8 cellular contexts compared by ENCODE assay signal in the genomic region with DNA sequence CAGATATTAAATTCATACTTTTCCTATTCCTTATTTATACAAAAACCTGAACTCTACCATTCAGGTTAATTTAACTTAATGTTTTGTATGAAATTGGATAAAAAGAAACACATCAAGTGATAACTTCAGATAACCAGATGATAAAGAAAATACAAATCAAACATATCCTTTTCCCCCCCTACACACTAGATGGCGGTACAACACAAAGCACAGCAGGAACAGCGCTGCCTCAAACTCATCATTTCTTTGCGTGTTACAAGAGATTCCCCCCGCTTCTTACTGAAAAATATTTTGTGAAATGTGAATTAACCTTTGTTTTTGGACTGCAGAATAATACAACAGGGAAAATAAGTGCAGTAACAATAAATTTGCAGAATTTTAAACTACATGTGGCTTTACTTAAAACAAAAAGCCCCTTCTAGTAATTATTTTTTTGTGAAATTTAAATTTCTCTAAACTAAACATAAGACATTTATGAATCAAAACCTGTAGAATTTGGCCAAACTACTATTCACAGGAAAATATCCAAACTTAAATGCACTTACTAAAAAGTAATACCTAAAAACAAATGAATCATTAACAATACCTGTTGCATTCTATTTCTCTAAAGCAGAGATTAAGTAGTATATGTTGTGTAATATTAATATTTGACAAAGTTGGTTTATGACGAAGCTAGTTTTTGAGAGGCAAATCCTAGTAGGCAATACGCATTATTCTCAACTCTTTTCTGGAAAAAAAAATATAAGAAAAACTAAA.
DNase-seq lines count a peak whose midpoint lies in the region; ATAC-seq and TF ChIP-seq lines count a peak whose summit lies in the region.

No MANE protein-coding gene starts in this region.

- intact Hi-C loops in activated CD4-positive, alpha-beta memory T cell treated with anti-CD3 and anti-CD28 coated beads for 36 hours (cut with micrococcal nuclease): loop anchor here (1.0 to 2.0 kb wide), 5 partner anchors 163 to 634 kb away; no protein-coding TSS in a partner anchor

- TF ChIP-seq CTCF in GM12874 (IDR thresholded peaks at IDR 0.05; ENCODE audit: insufficient read depth, low read depth, low read length): peak; percentile 56; the same call in 1 of the 2 replicates
- TF ChIP-seq CTCF in fibroblast of mammary gland (conservative IDR thresholded peaks at IDR 0.05; ENCODE audit: control insufficient read depth, insufficient read depth, low read depth, low read length): peak; percentile 99

- no peaks in the 10 kb centered on the region for H3K36me3 Mint-ChIP-seq in activated CD4-positive, alpha-beta memory T cell treated with anti-CD3 and anti-CD28 coated beads for 36 hours

- no peak overlapping the region for H3K4me3 ChIP-seq in fibroblast of mammary gland (ENCODE audit: control insufficient read depth, low read depth, low read length)

- CTCF ChIA-PET in activated CD4-positive, alpha-beta memory T cell treated with anti-CD3 and anti-CD28 coated beads for 36 hours (lab: Charles Lee): interaction anchor here (0.7 to 2.7 kb wide), 9 partner anchors 11 to 1225 kb away, joined by 3 to 63 read pairs (median 3); no protein-coding TSS in a partner anchor

- ATAC-seq in HG03175 (IDR thresholded peaks at IDR 0.05; ENCODE audit: unreplicated experiment) (peak; percentile 82), GM21825 (IDR thresholded peaks at IDR 0.05; ENCODE audit: unreplicated experiment) (no peak)

- no peak overlapping the region for H3K27ac Mint-ChIP-seq in activated CD4-positive, alpha-beta memory T cell treated with anti-CD3 and anti-CD28 coated beads for 36 hours

- H3K27me3 Mint-ChIP-seq in activated CD4-positive, alpha-beta memory T cell treated with anti-CD3 and anti-CD28 coated beads for 36 hours: no peaks in the 10 kb centered on the region

- no peaks in the 10 kb centered on the region for H3K9me3 Mint-ChIP-seq in activated CD4-positive, alpha-beta memory T cell treated with anti-CD3 and anti-CD28 coated beads for 36 hours

- POLR2A ChIA-PET in activated CD4-positive, alpha-beta memory T cell treated with anti-CD3 and anti-CD28 coated beads for 36 hours (lab: Charles Lee): no interaction called here

- no peaks in the 10 kb centered on the region for H3K4me1 Mint-ChIP-seq in activated CD4-positive, alpha-beta memory T cell treated with anti-CD3 and anti-CD28 coated beads for 36 hours (ENCODE audit: low read depth)

- H3K4me3 Mint-ChIP-seq in activated CD4-positive, alpha-beta memory T cell treated with anti-CD3 and anti-CD28 coated beads for 36 hours: no peak overlapping the region

- DNase-seq in AG08395 (ENCODE audit: low spot score) (peak; percentile 66), NCI-H460 (ENCODE audit: extremely low read depth, low read depth) (peak; percentile 62), fibroblast of mammary gland (ENCODE audit: low read depth) (peak; percentile 80), non-pigmented ciliary epithelial cell (ENCODE audit: low read depth) (peak; percentile 42)
- peak; percentile 51 for DNase-seq in activated CD4-positive, alpha-beta memory T cell treated with anti-CD3 and anti-CD28 coated beads for 36 hours
